17 cellular contexts compared by ENCODE assay signal in the genomic region with DNA sequence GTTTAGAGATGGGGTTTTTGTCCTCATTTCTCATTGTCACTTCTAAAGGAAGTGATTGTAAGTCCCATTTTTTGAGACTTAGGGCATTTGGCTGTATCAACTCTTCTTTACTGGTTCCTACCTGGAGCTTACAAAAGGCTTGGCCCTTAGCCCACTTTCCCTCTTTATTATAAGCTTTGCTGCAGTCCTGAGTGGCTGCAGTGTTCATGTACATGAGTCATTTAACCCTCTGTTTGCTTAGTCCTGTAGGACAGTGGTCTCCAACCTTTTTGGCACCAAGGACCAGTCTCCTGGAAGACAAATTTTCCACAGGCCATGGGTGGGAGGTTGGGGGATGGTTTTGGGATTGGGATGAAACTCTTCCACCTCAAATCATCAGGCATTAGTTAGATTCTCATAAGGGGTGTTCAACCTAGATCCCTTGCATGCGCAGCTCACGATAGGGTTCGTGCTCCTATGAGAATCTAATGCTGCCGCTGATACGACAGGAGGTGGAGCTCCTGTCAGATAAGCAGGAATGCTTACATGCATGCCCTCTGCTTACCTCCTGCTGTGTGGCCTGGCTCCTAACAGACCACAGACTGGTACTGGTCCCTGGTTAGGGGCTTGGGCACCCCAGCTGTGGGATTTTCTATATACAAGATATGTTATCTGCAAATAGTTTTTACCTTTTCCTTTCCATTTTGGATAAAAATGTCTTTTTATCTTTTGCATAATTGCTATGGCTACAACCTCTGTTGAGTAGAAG.
DNase-seq lines count a peak whose midpoint lies in the region; TF ChIP-seq lines count a peak whose summit lies in the region.
"Had no signal": no experiment of that assay in that cellular context is flagged by ENCODE, and none has a peak within 500 bp of the region (broad histone marks: within the 10 kb centered on the region; RNA-seq: fewer than 3 reads in every experiment).

No MANE protein-coding gene starts in this region.

- no peaks in the 10 kb centered on the region for H3K9me3 Mint-ChIP-seq in activated naive CD4-positive, alpha-beta T cell treated with anti-CD3 and anti-CD28 coated beads, Interleukin-2, amount 50 U/mL, for 24 hours

- no peak overlapping the region for H3K4me3 Mint-ChIP-seq in activated naive CD4-positive, alpha-beta T cell treated with anti-CD3 and anti-CD28 coated beads, Interleukin-2, amount 50 U/mL, for 24 hours
- H3K4me3 Mint-ChIP-seq: memory B cell had no signal

- DNase-seq in activated naive CD4-positive, alpha-beta T cell treated with anti-CD3 and anti-CD28 coated beads, Interleukin-2, amount 50 U/mL, for 16 hours, result no peak
- peak in 1 of 2 experiments; percentile 28 for DNase-seq in SJSA1 (ENCODE audit: low read depth in 1 of 2, low spot score in 2 of 2)
- DNase-seq in fibroblast of pulmonary artery (ENCODE audit: low read depth), result peak; percentile 30
- DNase-seq in pons (ENCODE audit: low spot score), result no peak
- no peak for DNase-seq in smooth muscle cell (lab: John Stamatoyannopoulos, UW; ENCODE audit: unreplicated experiment)
- DNase-seq in stimulated activated CD4-positive, alpha-beta T cell treated with anti-CD3 and anti-CD28 coated beads, Interleukin-12 subunit alpha, Interleukin-12 subunit beta, amount 100 ng/mL, for 4 hours, result no peak
- DNase-seq: C1 segment of cervical spinal cord; central memory CD4-positive, alpha-beta T cell; DND-41; NCI-H1105; NCI-H526; stimulated activated CD4-positive, alpha-beta T cell treated with anti-CD3 and anti-CD28 coated beads, Interleukin-4, amount 100 ng/mL, for 4 hours; T-helper 1 cell; tibial artery had no signal

- peaks cover 61% of the 10 kb centered on the region for H3K4me1 Mint-ChIP-seq in activated naive CD4-positive, alpha-beta T cell treated with anti-CD3 and anti-CD28 coated beads, Interleukin-2, amount 50 U/mL, for 24 hours

- H3F3A ChIP-seq in smooth muscle cell (ENCODE audit: low read depth), result peaks cover 16% of the 10 kb centered on the region

- no peaks in the 10 kb centered on the region for H3K27me3 Mint-ChIP-seq in activated naive CD4-positive, alpha-beta T cell treated with anti-CD3 and anti-CD28 coated beads, Interleukin-2, amount 50 U/mL, for 24 hours
- H3K27me3 Mint-ChIP-seq: memory B cell had no signal

- peaks cover 64% of the 10 kb centered on the region for H3K79me2 ChIP-seq in smooth muscle cell (ENCODE audit: low read depth)

- H3K9ac ChIP-seq in skeletal muscle tissue (ENCODE audit: low read depth in 1 of 3, low read length in 3 of 3), result peak overlapping the region in 2 of 3 donors; percentile 26 to 33
- no peak overlapping the region for H3K9ac ChIP-seq in smooth muscle cell (ENCODE audit: low read depth)

- peaks cover 14% of the 10 kb centered on the region for H3K36me3 Mint-ChIP-seq in activated naive CD4-positive, alpha-beta T cell treated with anti-CD3 and anti-CD28 coated beads, Interleukin-2, amount 50 U/mL, for 24 hours

- H3K4me2 ChIP-seq in smooth muscle cell, result no peak overlapping the region

- H3K36me3 ChIP-seq in SJSA1 (peaks cover 24% of the 10 kb centered on the region), skeletal muscle tissue (ENCODE audit: control insufficient read depth in 3 of 3, insufficient read depth in 3 of 3, low read length in 3 of 3) (no peaks in the 10 kb centered on the region), smooth muscle cell (ENCODE audit: low read depth) (no peaks in the 10 kb centered on the region)
- H3K36me3 ChIP-seq: tibial artery had no signal

- no peak overlapping the region for H2AFZ ChIP-seq in smooth muscle cell (ENCODE audit: low read depth)

- peak overlapping the region; percentile 12 for H3K27ac Mint-ChIP-seq in activated naive CD4-positive, alpha-beta T cell treated with anti-CD3 and anti-CD28 coated beads, Interleukin-2, amount 50 U/mL, for 24 hours
- H3K27ac Mint-ChIP-seq: memory B cell had no signal

- TF ChIP-seq CTCF in fibroblast of pulmonary artery (IDR thresholded peaks at IDR 0.05; ENCODE audit: low read length, missing control alignments), result no peak
- no peak for TF ChIP-seq CTCF in smooth muscle cell (IDR thresholded peaks at IDR 0.05; ENCODE audit: borderline replicate concordance, insufficient read depth, poor library complexity, severe bottlenecking)

- no peaks in the 10 kb centered on the region for H3K27me3 ChIP-seq in SJSA1 (replicated peaks)
- no peaks in the 10 kb centered on the region for H3K27me3 ChIP-seq in skeletal muscle tissue (ENCODE audit: control insufficient read depth in 3 of 3, insufficient read depth in 3 of 3, low read length in 3 of 3)
- no peaks in the 10 kb centered on the region for H3K27me3 ChIP-seq in smooth muscle cell (ENCODE audit: low read depth)
- H3K27me3 ChIP-seq: tibial artery had no signal

- H3K4me1 ChIP-seq in SJSA1 (replicated peaks) (peaks cover 63% of the 10 kb centered on the region), skeletal muscle tissue (ENCODE audit: control insufficient read depth in 3 of 3, insufficient read depth in 3 of 3, low read length in 3 of 3) (peaks cover 5 to 13% (median 6%) of the 10 kb centered on the region in 3 donors), smooth muscle cell (ENCODE audit: low read depth) (peaks cover 25% of the 10 kb centered on the region)

- H3K9me3 ChIP-seq in SJSA1 (replicated peaks) (no peaks in the 10 kb centered on the region), skeletal muscle tissue (ENCODE audit: control insufficient read depth in 3 of 3, low read length in 3 of 3) (no peaks in the 10 kb centered on the region), smooth muscle cell (replicated peaks; ENCODE audit: low read depth) (no peaks in the 10 kb centered on the region)
- H3K9me3 ChIP-seq: tibial artery had no signal

- WGBS in smooth muscle cell (ENCODE audit: low lambda C conversion rate), result 85% methylated on average over 5 of the region's 5 CpGs

- H3K4me3 ChIP-seq in SJSA1, result no peak overlapping the region
- H3K4me3 ChIP-seq in fibroblast of pulmonary artery (replicated peaks; ENCODE audit: low read depth, low read length), result no peak overlapping the region
- H3K4me3 ChIP-seq in skeletal muscle tissue (ENCODE audit: low read length in 3 of 3), result peak overlapping the region; percentile 16 to 45 (median 32)
- H3K4me3 ChIP-seq in smooth muscle cell, result no peak overlapping the region
- H3K4me3 ChIP-seq: tibial artery had no signal

- peaks cover 21% of the 10 kb centered on the region for H4K20me1 ChIP-seq in smooth muscle cell (ENCODE audit: low read depth)

- peak overlapping the region; percentile 77 for H3K27ac ChIP-seq in SJSA1
- H3K27ac ChIP-seq in skeletal muscle tissue (ENCODE audit: low read depth, low read length), result peak overlapping the region; percentile 11
- H3K27ac ChIP-seq in smooth muscle cell (ENCODE audit: low read depth), result no peak overlapping the region

Comparison
In these comparisons a context has a peak if more than half of its experiments do, and no peak if none do; other contexts are left out.
1. H3K4me3 ChIP-seq: peak in skeletal muscle tissue (3 of 3); none in SJSA1 (single experiment), fibroblast of pulmonary artery (single experiment) and smooth muscle cell (single experiment).